ENCODE assay signal across 19 cellular contexts in genomic region chr7:124310934-124311390, GRCh38.
"Had no signal": no experiment of that assay in that cellular context is flagged by ENCODE, and none has a peak within 500 bp of the region (broad histone marks: within the 10 kb centered on the region; RNA-seq: fewer than 3 reads in every experiment).

No MANE protein-coding gene starts in this region.

- H3K27ac Mint-ChIP-seq: activated CD4-positive, alpha-beta memory T cell treated with anti-CD3 and anti-CD28 coated beads for 36 hours; activated naive CD4-positive, alpha-beta T cell treated with anti-CD3 and anti-CD28 coated beads for 36 hours; naive thymus-derived CD8-positive, alpha-beta T cell; stimulated activated effector memory CD8-positive, alpha-beta T cell treated with anti-CD3 and anti-CD28 coated beads, Interleukin-12 subunit alpha, Interleukin-12 subunit beta, amount 100 ng/mL, for 72 hours; type B pancreatic cell had no signal

- FAIRE-seq: pancreas had no signal

- H3K4me3 ChIP-seq: colonic mucosa, left lung, pancreas, smooth muscle cell, stomach had no signal

- H3K27ac ChIP-seq: brain microvascular endothelial cell, colonic mucosa, left lung, pancreas, stomach, VCaP had no signal

- H3K27me3 ChIP-seq: brain microvascular endothelial cell, colonic mucosa, left lung, pancreas, stomach had no signal

- H3K9me3 Mint-ChIP-seq: type B pancreatic cell had no signal

- H3K9me3 ChIP-seq: colonic mucosa, left lung, pancreas, stomach had no signal

- ATAC-seq: activated T-cell treated with anti-CD3 and anti-CD28 coated beads, Interleukin-2, amount 50 U/mL, for 4 hours; left lung; naive thymus-derived CD8-positive, alpha-beta T cell; pancreas; sciatic nerve; stimulated activated effector memory CD8-positive, alpha-beta T cell treated with anti-CD3 and anti-CD28 coated beads, Interleukin-12 subunit alpha, Interleukin-12 subunit beta, amount 100 ng/mL, for 72 hours had no signal

- DNase-seq: activated CD4-positive, alpha-beta memory T cell treated with anti-CD3 and anti-CD28 coated beads for 36 hours; activated naive CD4-positive, alpha-beta T cell treated with anti-CD3 and anti-CD28 coated beads for 36 hours; activated T-cell treated with anti-CD3 and anti-CD28 coated beads, Interleukin-2, amount 50 U/mL, for 4 hours; anterior cingulate cortex; brain microvascular endothelial cell; colonic mucosa; head of caudate nucleus; left lung; naive thymus-derived CD8-positive, alpha-beta T cell; pancreas; stimulated activated CD4-positive, alpha-beta T cell treated with anti-CD3 and anti-CD28 coated beads, Interleukin-4, amount 100 ng/mL, for 24 hours; stomach; T1000 had no signal

- H3K27me3 Mint-ChIP-seq: activated CD4-positive, alpha-beta memory T cell treated with anti-CD3 and anti-CD28 coated beads for 36 hours; central memory CD8-positive, alpha-beta T cell; naive thymus-derived CD8-positive, alpha-beta T cell; type B pancreatic cell had no signal

- H3K4me2 ChIP-seq: smooth muscle cell had no signal

- H3K4me1 ChIP-seq: colonic mucosa, left lung, pancreas, stomach had no signal

- H3K4me1 Mint-ChIP-seq: central memory CD8-positive, alpha-beta T cell; naive thymus-derived CD8-positive, alpha-beta T cell; stimulated activated effector memory CD8-positive, alpha-beta T cell treated with anti-CD3 and anti-CD28 coated beads, Interleukin-12 subunit alpha, Interleukin-12 subunit beta, amount 100 ng/mL, for 72 hours had no signal

- H3K36me3 Mint-ChIP-seq: activated CD4-positive, alpha-beta memory T cell treated with anti-CD3 and anti-CD28 coated beads for 36 hours; naive thymus-derived CD8-positive, alpha-beta T cell; stimulated activated effector memory CD8-positive, alpha-beta T cell treated with anti-CD3 and anti-CD28 coated beads, Interleukin-12 subunit alpha, Interleukin-12 subunit beta, amount 100 ng/mL, for 72 hours; type B pancreatic cell had no signal

- H3K36me3 ChIP-seq: brain microvascular endothelial cell, colonic mucosa, left lung, pancreas, stomach had no signal

- H3K4me3 Mint-ChIP-seq: activated CD4-positive, alpha-beta memory T cell treated with anti-CD3 and anti-CD28 coated beads for 36 hours; activated naive CD4-positive, alpha-beta T cell treated with anti-CD3 and anti-CD28 coated beads for 36 hours; activated T-cell treated with anti-CD3 and anti-CD28 coated beads, Interleukin-2, amount 50 U/mL, for 4 hours; central memory CD8-positive, alpha-beta T cell; naive thymus-derived CD8-positive, alpha-beta T cell; stimulated activated effector memory CD8-positive, alpha-beta T cell treated with anti-CD3 and anti-CD28 coated beads, Interleukin-12 subunit alpha, Interleukin-12 subunit beta, amount 100 ng/mL, for 72 hours; type B pancreatic cell had no signal
